18 cellular contexts compared by ENCODE assay signal in the genomic region with DNA sequence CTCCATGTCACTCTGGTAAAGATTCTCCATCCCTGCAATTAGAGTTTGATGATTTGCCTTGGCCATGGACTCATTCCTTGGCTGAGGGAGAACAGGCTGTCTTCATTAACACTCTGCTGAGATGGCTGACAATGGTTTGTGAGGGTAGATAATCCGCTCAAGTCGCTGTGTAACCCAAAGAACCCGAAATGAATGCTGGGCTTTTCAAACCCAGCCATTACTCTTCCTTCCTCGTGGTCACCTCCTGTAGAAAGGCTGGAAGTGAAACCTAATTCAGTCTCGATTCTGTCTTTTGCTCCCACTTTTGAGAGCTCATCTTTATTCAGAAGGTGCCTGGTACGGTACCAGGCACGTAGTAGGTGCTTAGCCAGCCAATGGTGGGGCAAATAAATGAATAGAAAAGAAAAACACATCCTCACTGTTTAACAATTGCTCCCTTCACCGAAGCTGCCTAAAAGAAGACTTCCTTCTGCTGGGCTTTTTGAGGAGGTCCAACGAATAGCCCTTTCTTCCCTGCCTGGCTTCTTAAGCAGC.
"Had no signal": no experiment of that assay in that cellular context is flagged by ENCODE, and none has a peak within 500 bp of the region (broad histone marks: within the 10 kb centered on the region; RNA-seq: fewer than 3 reads in every experiment).

No MANE protein-coding gene starts in this region.

- H3K9me3 ChIP-seq: psoas muscle, spleen, transverse colon had no signal

- H3K27ac Mint-ChIP-seq: activated CD4-positive, alpha-beta memory T cell treated with anti-CD3 and anti-CD28 coated beads for 36 hours; activated naive CD4-positive, alpha-beta T cell treated with anti-CD3 and anti-CD28 coated beads for 36 hours; activated T-helper 1 cell treated with anti-CD3 and anti-CD28 coated beads, Interleukin-12 subunit alpha, Interleukin-12 subunit beta, Interleukin-2, Interleukin-4 antibody, amounts not matched to agents 30 ng/mL and 10 ng/mL and 1 ng/mL, durations not matched to agents 14 hours and 24 hours and 36 hours; endodermal cell; mesothelial cell of epicardium had no signal

- H3K27me3 Mint-ChIP-seq: activated CD4-positive, alpha-beta memory T cell treated with anti-CD3 and anti-CD28 coated beads for 36 hours had no signal

- H3K36me3 Mint-ChIP-seq: activated CD4-positive, alpha-beta memory T cell treated with anti-CD3 and anti-CD28 coated beads for 36 hours; mesothelial cell of epicardium had no signal

- H3K27ac ChIP-seq: brain microvascular endothelial cell, psoas muscle had no signal

- H3K9me3 Mint-ChIP-seq: activated CD4-positive, alpha-beta memory T cell treated with anti-CD3 and anti-CD28 coated beads for 36 hours; activated naive CD4-positive, alpha-beta T cell treated with anti-CD3 and anti-CD28 coated beads for 36 hours; endodermal cell; mesothelial cell of epicardium had no signal

- ATAC-seq: psoas muscle, sciatic nerve had no signal

- H3K4me3 Mint-ChIP-seq: activated CD4-positive, alpha-beta memory T cell treated with anti-CD3 and anti-CD28 coated beads for 36 hours; activated naive CD4-positive, alpha-beta T cell treated with anti-CD3 and anti-CD28 coated beads for 36 hours; activated T-helper 1 cell treated with anti-CD3 and anti-CD28 coated beads, Interleukin-12 subunit alpha, Interleukin-12 subunit beta, Interleukin-2, Interleukin-4 antibody, amounts not matched to agents 30 ng/mL and 10 ng/mL and 1 ng/mL, durations not matched to agents 14 hours and 24 hours and 36 hours; endodermal cell; mesothelial cell of epicardium had no signal

- DNase-seq: activated CD4-positive, alpha-beta memory T cell treated with anti-CD3 and anti-CD28 coated beads for 36 hours; activated naive CD4-positive, alpha-beta T cell treated with anti-CD3 and anti-CD28 coated beads for 36 hours; amygdala; brain microvascular endothelial cell; cerebellar nuclear complex; dermis blood vessel endothelial cell; endodermal cell; erythroblast; hippocampal formation; psoas muscle; spleen; stimulated activated CD4-positive, alpha-beta T cell treated with anti-CD3 and anti-CD28 coated beads, Interleukin-2, amount 100 ng/mL, for 24 hours; stimulated activated naive CD4-positive, alpha-beta T cell; substantia nigra; transverse colon had no signal

- H3K4me3 ChIP-seq: psoas muscle, spleen, transverse colon had no signal

- H3K4me1 ChIP-seq: psoas muscle had no signal

- H3K27me3 ChIP-seq: brain microvascular endothelial cell, spleen, transverse colon had no signal

- H3K36me3 ChIP-seq: brain microvascular endothelial cell, spleen, transverse colon had no signal
